ENCODE assay signal across 1 cellular context in genomic region chr11:2106583-2107209, GRCh38.
TF ChIP-seq lines count a peak whose summit lies in the region.

No MANE protein-coding gene starts in this region.

TF ChIP-seq in H1, 55 proteins besides CTCF, POLR2A, EP300 and RAD21 (continued from another document):
- TF ChIP-seq ATF2 (IDR thresholded peaks at IDR 0.05; ENCODE audit: low read length) (no peak), HDAC2 (IDR thresholded peaks at IDR 0.05; ENCODE audit: borderline replicate concordance in 1 of 2, low read depth in 2 of 2, low read length in 2 of 2) (no peak), KDM4A (IDR thresholded peaks at IDR 0.05; ENCODE audit: low read depth, low read length, severe bottlenecking) (no peak), RFX5 (IDR thresholded peaks at IDR 0.05; ENCODE audit: borderline replicate concordance, low read depth, low read length) (no peak)
